1 cellular context compared by ENCODE assay signal in the genomic region with DNA sequence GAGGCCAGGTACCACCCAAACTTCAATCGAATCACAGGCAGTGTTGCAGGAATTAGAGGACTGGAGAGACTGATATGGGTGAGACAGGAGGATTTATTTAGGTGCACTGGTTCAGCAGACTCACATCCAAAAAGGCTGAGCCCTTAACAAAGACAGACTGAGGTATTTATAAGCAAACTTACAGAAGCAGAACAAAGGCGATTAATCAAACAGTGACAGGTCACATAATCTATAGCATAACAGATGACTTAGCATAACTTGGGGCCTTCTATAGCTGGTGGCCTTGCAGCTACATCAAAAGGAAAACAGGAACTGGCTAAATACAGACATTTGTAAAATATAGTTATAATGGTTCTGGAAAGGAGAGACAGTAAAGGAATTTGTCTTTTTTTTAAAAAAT.
TF ChIP-seq lines count a peak whose summit lies in the region.

No MANE protein-coding gene starts in this region.

TF ChIP-seq in SK-N-SH, 30 proteins besides CTCF, POLR2A, EP300 and RAD21 (continued from another document):
- TF ChIP-seq, protein P1, sequence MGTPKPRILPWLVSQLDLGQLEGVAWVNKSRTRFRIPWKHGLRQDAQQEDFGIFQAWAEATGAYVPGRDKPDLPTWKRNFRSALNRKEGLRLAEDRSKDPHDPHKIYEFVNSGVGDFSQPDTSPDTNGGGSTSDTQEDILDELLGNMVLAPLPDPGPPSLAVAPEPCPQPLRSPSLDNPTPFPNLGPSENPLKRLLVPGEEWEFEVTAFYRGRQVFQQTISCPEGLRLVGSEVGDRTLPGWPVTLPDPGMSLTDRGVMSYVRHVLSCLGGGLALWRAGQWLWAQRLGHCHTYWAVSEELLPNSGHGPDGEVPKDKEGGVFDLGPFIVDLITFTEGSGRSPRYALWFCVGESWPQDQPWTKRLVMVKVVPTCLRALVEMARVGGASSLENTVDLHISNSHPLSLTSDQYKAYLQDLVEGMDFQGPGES (IDR thresholded peaks at IDR 0.05; ENCODE audit: low read depth, low read length) = no peak
- TF ChIP-seq, protein P2, sequence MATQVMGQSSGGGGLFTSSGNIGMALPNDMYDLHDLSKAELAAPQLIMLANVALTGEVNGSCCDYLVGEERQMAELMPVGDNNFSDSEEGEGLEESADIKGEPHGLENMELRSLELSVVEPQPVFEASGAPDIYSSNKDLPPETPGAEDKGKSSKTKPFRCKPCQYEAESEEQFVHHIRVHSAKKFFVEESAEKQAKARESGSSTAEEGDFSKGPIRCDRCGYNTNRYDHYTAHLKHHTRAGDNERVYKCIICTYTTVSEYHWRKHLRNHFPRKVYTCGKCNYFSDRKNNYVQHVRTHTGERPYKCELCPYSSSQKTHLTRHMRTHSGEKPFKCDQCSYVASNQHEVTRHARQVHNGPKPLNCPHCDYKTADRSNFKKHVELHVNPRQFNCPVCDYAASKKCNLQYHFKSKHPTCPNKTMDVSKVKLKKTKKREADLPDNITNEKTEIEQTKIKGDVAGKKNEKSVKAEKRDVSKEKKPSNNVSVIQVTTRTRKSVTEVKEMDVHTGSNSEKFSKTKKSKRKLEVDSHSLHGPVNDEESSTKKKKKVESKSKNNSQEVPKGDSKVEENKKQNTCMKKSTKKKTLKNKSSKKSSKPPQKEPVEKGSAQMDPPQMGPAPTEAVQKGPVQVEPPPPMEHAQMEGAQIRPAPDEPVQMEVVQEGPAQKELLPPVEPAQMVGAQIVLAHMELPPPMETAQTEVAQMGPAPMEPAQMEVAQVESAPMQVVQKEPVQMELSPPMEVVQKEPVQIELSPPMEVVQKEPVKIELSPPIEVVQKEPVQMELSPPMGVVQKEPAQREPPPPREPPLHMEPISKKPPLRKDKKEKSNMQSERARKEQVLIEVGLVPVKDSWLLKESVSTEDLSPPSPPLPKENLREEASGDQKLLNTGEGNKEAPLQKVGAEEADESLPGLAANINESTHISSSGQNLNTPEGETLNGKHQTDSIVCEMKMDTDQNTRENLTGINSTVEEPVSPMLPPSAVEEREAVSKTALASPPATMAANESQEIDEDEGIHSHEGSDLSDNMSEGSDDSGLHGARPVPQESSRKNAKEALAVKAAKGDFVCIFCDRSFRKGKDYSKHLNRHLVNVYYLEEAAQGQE (IDR thresholded peaks at IDR 0.05; ENCODE audit: low read depth, low read length) = no peak
- TF ChIP-seq POLR2AphosphoS5 (IDR thresholded peaks at IDR 0.05; ENCODE audit: low read depth, low read length) = no peak
- TF ChIP-seq GABPA (IDR thresholded peaks at IDR 0.05; ENCODE audit: low read depth) = no peak
- TF ChIP-seq TEAD4 (IDR thresholded peaks at IDR 0.05; ENCODE audit: borderline replicate concordance, insufficient read depth) = no peak
- TF ChIP-seq EZH2phosphoT487 (IDR thresholded peaks at IDR 0.05; ENCODE audit: borderline replicate concordance, low read depth) = no peak
- no peak for TF ChIP-seq RXRA (IDR thresholded peaks at IDR 0.05; ENCODE audit: borderline replicate concordance, low read depth)
- TF ChIP-seq SMC3 (IDR thresholded peaks at IDR 0.05; ENCODE audit: low read depth, low read length) = no peak
- TF ChIP-seq TCF12 (IDR thresholded peaks at IDR 0.05) = no peak
- no peak for TF ChIP-seq MXI1 (IDR thresholded peaks at IDR 0.05; ENCODE audit: low read depth, low read length)
